Comparison of ENCODE assay signal across 8 cellular contexts in genomic region chr7:101124376-101125056, GRCh38. TPM values are rescaled to one million over a fixed set of nuclear protein-coding genes. Genes with fewer than 3 reads are reported as not detected.
DNase-seq lines count a peak whose midpoint lies in the region; ATAC-seq, FAIRE-seq and TF ChIP-seq lines count a peak whose summit lies in the region.

No MANE protein-coding gene starts in this region.

- H3K36me3 ChIP-seq in right atrium auricular region (no peaks in the 10 kb centered on the region), keratinocyte (ENCODE audit: control insufficient read depth in 2 of 2, extremely low read depth in 1 of 2, insufficient read depth in 2 of 2, low read length in 2 of 2) (peaks cover 5 to 11% of the 10 kb centered on the region in 2 experiments), sigmoid colon (no peaks in the 10 kb centered on the region)

- ATAC-seq in left cardiac atrium (no peak), WTC11 (no peak)

- peak overlapping the region; percentile 36 for H2AFZ ChIP-seq in keratinocyte (ENCODE audit: control insufficient read depth, low read length)

- TF ChIP-seq CTCF in right atrium auricular region (IDR thresholded peaks at IDR 0.05) (no peak), WTC11 (IDR thresholded peaks at IDR 0.05) (no peak), keratinocyte (optimal IDR thresholded peaks at IDR 0.05 in 1 of 3, IDR thresholded peaks at IDR 0.05 in 1 of 3, conservative IDR thresholded peaks at IDR 0.05 in 1 of 3; ENCODE audit: extremely low read depth in 1 of 3, insufficient read depth in 2 of 3, low read length in 3 of 3) (no peak), sigmoid colon (IDR thresholded peaks at IDR 0.05) (no peak)

- POLR2A ChIA-PET in WTC11 (lab: Charles Lee): interaction anchor here (0.6 to 0.7 kb wide), 2 partner anchors 109 to 272 kb away, joined by 3 read pairs; partner anchors contain the start of gene SLC12A9

- FAIRE-seq in keratinocyte (lab: Jason Lieb, UNC): no peak

- peaks cover 17% of the 10 kb centered on the region for H3K79me2 ChIP-seq in keratinocyte (ENCODE audit: control insufficient read depth, insufficient read depth, low read length)

- peaks cover 17% of the 10 kb centered on the region for H3K27me3 Mint-ChIP-seq in WTC11 (ENCODE audit: low read depth)

- peaks cover 5% of the 10 kb centered on the region for H3K36me3 Mint-ChIP-seq in WTC11

- no peak for TF ChIP-seq EP300 in sigmoid colon (IDR thresholded peaks at IDR 0.05)

- H3K4me3 ChIP-seq in right atrium auricular region (no peak overlapping the region), keratinocyte (ENCODE audit: control insufficient read depth in 2 of 3, extremely low read depth in 1 of 3, insufficient read depth in 2 of 3, low read depth in 1 of 3, low read length in 3 of 3) (no peak overlapping the region), sigmoid colon (no peak overlapping the region)

- CTCF ChIA-PET in WTC11 (lab: Charles Lee): interaction anchor here (0.9 to 4.9 kb wide), 5 partner anchors 12 to 158 kb away, joined by 3 to 42 read pairs (median 6); no protein-coding TSS in a partner anchor

- peaks cover 51% of the 10 kb centered on the region for H3K4me1 Mint-ChIP-seq in WTC11

- H3K9ac ChIP-seq in keratinocyte (ENCODE audit: control insufficient read depth, extremely low read depth, insufficient read depth, low read length): peak overlapping the region; percentile 56

- H3K9me3 ChIP-seq in right atrium auricular region (no peaks in the 10 kb centered on the region), keratinocyte (ENCODE audit: control insufficient read depth, low read depth, low read length) (no peaks in the 10 kb centered on the region), sigmoid colon (no peaks in the 10 kb centered on the region)

- H3K27ac ChIP-seq in right atrium auricular region (peak overlapping the region; percentile 64 to 79), keratinocyte (ENCODE audit: control insufficient read depth, insufficient read depth, low read length) (peak overlapping the region; percentile 80), sigmoid colon (peak overlapping the region in 2 of 4 donors; percentile 48 to 90)

- H3K27me3 ChIP-seq in right atrium auricular region (no peaks in the 10 kb centered on the region), keratinocyte (ENCODE audit: control insufficient read depth, extremely low read depth, insufficient read depth, low read length) (no peaks in the 10 kb centered on the region), sigmoid colon (no peaks in the 10 kb centered on the region)

- H3K9me1 ChIP-seq in keratinocyte (ENCODE audit: control insufficient read depth, extremely low read depth, insufficient read depth, low read length): peaks cover 2% of the 10 kb centered on the region

- H3K4me1 ChIP-seq in right atrium auricular region (peaks cover 0 to 80% of the 10 kb centered on the region in 2 donors), keratinocyte (ENCODE audit: control insufficient read depth, extremely low read depth, insufficient read depth, low read length) (peaks cover 45% of the 10 kb centered on the region), sigmoid colon (peaks cover 0 to 78% (median 33%) of the 10 kb centered on the region in 4 donors)

- no peak for DNase-seq in right atrium auricular region (ENCODE audit: low spot score)
- DNase-seq in left cardiac atrium: no peak
- DNase-seq in WTC11 (ENCODE audit: low spot score): no peak
- DNase-seq in keratinocyte (ENCODE audit: low read depth, low spot score): no peak
- no peak for DNase-seq in sigmoid colon
- no peak for DNase-seq in D341Med (ENCODE audit: low spot score)
- no peak for DNase-seq in nucleus accumbens (lab: John Stamatoyannopoulos, UW)
- DNase-seq in activated effector memory CD4-positive, alpha-beta T cell treated with Interleukin-2 at 50 U/mL for 16 hours: no peak

- no peak for TF ChIP-seq POLR2A in sigmoid colon (IDR thresholded peaks at IDR 0.05)

- intact Hi-C loops in left cardiac atrium (cut with DNase I) (no loop called here), sigmoid colon (cut with DNase I) (no loop called here)

- H3K27ac Mint-ChIP-seq in WTC11: peak overlapping the region; percentile 78

- dilution Hi-C loops in keratinocyte (cut with MboI; ENCODE audit: extremely low pct_ligation_motif_present, low sequenced_read_pairs): no loop called here

- 28 to 55% methylated on average over 7 of the region's 7 CpGs for WGBS in sigmoid colon, 2 donors

- peaks cover 7% of the 10 kb centered on the region for H3K9me3 Mint-ChIP-seq in WTC11

- H3K4me3 Mint-ChIP-seq in WTC11: no peak overlapping the region

- peak overlapping the region; percentile 22 for H3K4me2 ChIP-seq in keratinocyte (ENCODE audit: control insufficient read depth, extremely low read depth, insufficient read depth, low read depth, low read length)

- H4K20me1 ChIP-seq in keratinocyte (ENCODE audit: control insufficient read depth, extremely low read depth, insufficient read depth, low read length): peaks cover 5% of the 10 kb centered on the region

TF ChIP-seq in WTC11, 78 proteins besides CTCF, POLR2A, EP300 and RAD21 (continues in another document):
- TF ChIP-seq ZNF121 (CRISPR knock-in tag; IDR thresholded peaks at IDR 0.05): no peak
- no peak for TF ChIP-seq ZBTB21 (CRISPR knock-in tag; IDR thresholded peaks at IDR 0.05; ENCODE audit: borderline replicate concordance)

RNA-seq across cellular contexts. Expression of gene SERPINE1, which starts 2.4 kb away (rescaled TPM):
- 10 to 100 TPM; 28.0 to 40.8 TPM for total RNA-seq in right atrium auricular region
- 10 to 100 TPM in 1 of 2 donors, 1 to 10 TPM in 1; 2.4 to 41.6 TPM for total RNA-seq in left cardiac atrium
- total RNA-seq in WTC11 (2021): 1.1 to 2.6 TPM (median 2.2 TPM) in 3 replicates
- 522 to 820 TPM (median 808 TPM) in 3 replicates for polyA plus RNA-seq in keratinocyte
- 34.7 TPM for polyA plus RNA-seq in keratinocyte (2011; ENCODE audit: low read depth)
- polyA plus RNA-seq in keratinocyte (2011; cell fraction: cytosol; rRNA removed): 285 and 359 TPM in 2 replicates
- 835 and 1,052 TPM in 2 replicates for polyA plus RNA-seq in keratinocyte (2011; cell fraction: nucleus; rRNA removed)
- polyA plus RNA-seq in keratinocyte (2012; ENCODE audit: low replicate concordance): 93.7 and 469 TPM in 2 replicates
- polyA minus RNA-seq in keratinocyte: 678 to 1,056 TPM (median 837 TPM) in 3 replicates
- 628 TPM for polyA minus RNA-seq in keratinocyte (2011; cell fraction: cytosol; rRNA and poly(A)+ RNA removed)
- 723 and 866 TPM in 2 replicates for polyA minus RNA-seq in keratinocyte (2011; cell fraction: nucleus; rRNA and poly(A)+ RNA removed)
- total RNA-seq in sigmoid colon: 10 to 100 TPM in 2 of 4 donors, 1 to 10 TPM in 2; 1.5 to 21.3 (median 11.7) TPM
- 10 to 100 TPM in 1 of 3 donors, 1 to 10 TPM in 1, under 1 TPM in 1; 0.46 to 10.0 (median 1.8) TPM for polyA plus RNA-seq in sigmoid colon

RNA-seq across cellular contexts. Expression of gene AP1S1, which starts 29.8 kb away (rescaled TPM):
- total RNA-seq in right atrium auricular region: 10 to 100 TPM; 16.1 to 18.8 TPM
- 10 to 100 TPM; 14.9 to 18.9 TPM for total RNA-seq in left cardiac atrium
- 60.7 to 80.0 TPM (median 78.2 TPM) in 3 replicates for total RNA-seq in WTC11 (2021)
- polyA plus RNA-seq in keratinocyte: 279 to 310 TPM (median 289 TPM) in 3 replicates
- 177 TPM for polyA plus RNA-seq in keratinocyte (2011; ENCODE audit: low read depth)
- polyA plus RNA-seq in keratinocyte (2011; cell fraction: cytosol; rRNA removed): 272 and 352 TPM in 2 replicates
- polyA plus RNA-seq in keratinocyte (2011; cell fraction: nucleus; rRNA removed): 191 and 237 TPM in 2 replicates
- 194 and 251 TPM in 2 replicates for polyA plus RNA-seq in keratinocyte (2012; ENCODE audit: low replicate concordance)
- 89.4 to 186 TPM (median 148 TPM) in 3 replicates for polyA minus RNA-seq in keratinocyte
- 164 TPM for polyA minus RNA-seq in keratinocyte (2011; cell fraction: cytosol; rRNA and poly(A)+ RNA removed)
- 32.7 and 46.5 TPM in 2 replicates for polyA minus RNA-seq in keratinocyte (2011; cell fraction: nucleus; rRNA and poly(A)+ RNA removed)
- 10 to 100 TPM; 15.8 to 31.4 (median 26.9) TPM for total RNA-seq in sigmoid colon
- 100 to 1,000 TPM; 100 to 135 (median 132) TPM for polyA plus RNA-seq in sigmoid colon

RNA-seq across cellular contexts. Expression of gene TRIM56, which starts 39.2 kb away (rescaled TPM):
- total RNA-seq in right atrium auricular region (10 to 100 TPM; 10.2 to 15.2 TPM), left cardiac atrium (10 to 100 TPM; 20.7 to 22.4 TPM), WTC11 (2021) (23.1 to 24.2 TPM (median 23.4 TPM) in 3 replicates), sigmoid colon (10 to 100 TPM; 11.8 to 23.3 (median 13.7) TPM)
- polyA plus RNA-seq in keratinocyte (3.0 to 3.9 TPM (median 3.6 TPM) in 3 replicates), sigmoid colon (10 to 100 TPM in 1 of 3 donors, 1 to 10 TPM in 2; 6.0 to 25.6 (median 7.2) TPM)
- polyA plus RNA-seq in keratinocyte (2011; ENCODE audit: low read depth): 3.5 TPM
- polyA plus RNA-seq in keratinocyte (2011; cell fraction: cytosol; rRNA removed): 1.9 and 2.2 TPM in 2 replicates
- 10.0 and 14.9 TPM in 2 replicates for polyA plus RNA-seq in keratinocyte (2011; cell fraction: nucleus; rRNA removed)
- polyA plus RNA-seq in keratinocyte (2012; ENCODE audit: low replicate concordance): 6.4 and 13.0 TPM in 2 replicates
- 3.2 to 11.9 TPM (median 7.8 TPM) in 3 replicates for polyA minus RNA-seq in keratinocyte
- 8.6 TPM for polyA minus RNA-seq in keratinocyte (2011; cell fraction: cytosol; rRNA and poly(A)+ RNA removed)
- polyA minus RNA-seq in keratinocyte (2011; cell fraction: nucleus; rRNA and poly(A)+ RNA removed): 6.0 and 10.9 TPM in 2 replicates

RNA-seq across cellular contexts. Expression of gene VGF, which starts 40.9 kb away (rescaled TPM):
- not detected for total RNA-seq in right atrium auricular region
- total RNA-seq in left cardiac atrium: not detected
- 5.2 to 6.4 TPM (median 5.6 TPM) in 3 replicates for total RNA-seq in WTC11 (2021)
- polyA plus RNA-seq in keratinocyte: 0.04 to 0.06 TPM in 2 of 3 replicates, not detected in the other
- polyA plus RNA-seq in keratinocyte (2011; ENCODE audit: low read depth): 0.16 TPM
- 0.12 TPM in 1 of 2 replicates, not detected in the other for polyA plus RNA-seq in keratinocyte (2011; cell fraction: cytosol; rRNA removed)
- 0.13 TPM in 1 of 2 replicates, not detected in the other for polyA plus RNA-seq in keratinocyte (2011; cell fraction: nucleus; rRNA removed)
- 0.15 and 0.55 TPM in 2 replicates for polyA plus RNA-seq in keratinocyte (2012; ENCODE audit: low replicate concordance)
- not detected in 3 replicates for polyA minus RNA-seq in keratinocyte
- not detected for polyA minus RNA-seq in keratinocyte (2011; cell fraction: cytosol; rRNA and poly(A)+ RNA removed)
- not detected in 2 replicates for polyA minus RNA-seq in keratinocyte (2011; cell fraction: nucleus; rRNA and poly(A)+ RNA removed)
- total RNA-seq in sigmoid colon: under 1 TPM in 2 of 4 donors, not detected in 2; 0.55 to 0.68 TPM
- under 1 TPM in 1 of 3 donors, not detected in 2; 0.54 TPM for polyA plus RNA-seq in sigmoid colon

RNA-seq across cellular contexts. Expression of gene NAT16, which starts 55.6 kb away (rescaled TPM):
- total RNA-seq in right atrium auricular region: not detected
- not detected for total RNA-seq in left cardiac atrium
- 0.32 to 0.62 TPM (median 0.39 TPM) in 3 replicates for total RNA-seq in WTC11 (2021)
- not detected in 3 replicates for polyA plus RNA-seq in keratinocyte
- not detected for polyA plus RNA-seq in keratinocyte (2011; ENCODE audit: low read depth)
- polyA plus RNA-seq in keratinocyte (2011; cell fraction: cytosol; rRNA removed): not detected in 2 replicates
- polyA plus RNA-seq in keratinocyte (2011; cell fraction: nucleus; rRNA removed): not detected in 2 replicates
- polyA plus RNA-seq in keratinocyte (2012; ENCODE audit: low replicate concordance): not detected in 2 replicates
- not detected in 3 replicates for polyA minus RNA-seq in keratinocyte
- not detected for polyA minus RNA-seq in keratinocyte (2011; cell fraction: cytosol; rRNA and poly(A)+ RNA removed)
- not detected in 2 replicates for polyA minus RNA-seq in keratinocyte (2011; cell fraction: nucleus; rRNA and poly(A)+ RNA removed)
- total RNA-seq in sigmoid colon: not detected
- polyA plus RNA-seq in sigmoid colon: under 1 TPM in 1 of 3 donors, not detected in 2; 0.23 TPM
